14 cellular contexts compared by ENCODE assay signal in genomic region chr3:62284442-62284841, GRCh38.
"Had no signal": no experiment of that assay in that cellular context is flagged by ENCODE, and none has a peak within 500 bp of the region (broad histone marks: within the 10 kb centered on the region; RNA-seq: fewer than 3 reads in every experiment).

No MANE protein-coding gene starts in this region.

- H3K4me1 Mint-ChIP-seq: activated CD4-positive, alpha-beta T cell treated with anti-CD3 and anti-CD28 coated beads, Interleukin-2, amount 10 ng/mL, durations not matched to agents 7 days and 5 days; immature natural killer cell had no signal

- H3K27me3 Mint-ChIP-seq: activated B cell treated with CpG ODN at 0.5 μM for 24 hours; activated CD4-positive, alpha-beta T cell treated with anti-CD3 and anti-CD28 coated beads, Interleukin-2, amount 10 ng/mL, durations not matched to agents 7 days and 5 days; natural killer cell treated with Interleukin-12 subunit alpha and Interleukin-12 subunit beta and Interleukin-15 and Interleukin-18, amount 100 ng/mL, for 72 hours had no signal

- H3K36me3 Mint-ChIP-seq: activated naive CD4-positive, alpha-beta T cell treated with anti-CD3 and anti-CD28 coated beads, Interleukin-2, amount 50 U/mL, for 72 hours; immature natural killer cell; natural killer cell treated with Interleukin-12 subunit alpha and Interleukin-12 subunit beta and Interleukin-15 and Interleukin-18, amount 100 ng/mL, for 72 hours; stimulated activated naive B cell treated with anti-CD40 and anti-IgM and Interleukin-4, amounts not matched to agents 10 μg/mL and 1 μg/mL and 100 μg/mL, for 72 hours had no signal

- H3K27ac ChIP-seq: cardiac muscle cell, thyroid gland had no signal

- H3K36me3 ChIP-seq: thyroid gland had no signal

- H3K27me3 ChIP-seq: cardiac muscle cell, thyroid gland had no signal

- H3K4me1 ChIP-seq: thyroid gland had no signal

- H3K4me3 Mint-ChIP-seq: activated B cell treated with CpG ODN at 0.5 μM for 24 hours; activated CD4-positive, alpha-beta T cell treated with anti-CD3 and anti-CD28 coated beads, Interleukin-2, amount 10 ng/mL, durations not matched to agents 7 days and 5 days; activated T-cell treated with anti-CD3 and anti-CD28 coated beads, Interleukin-2, amount 50 U/mL, for 72 hours; immature natural killer cell; natural killer cell treated with Interleukin-12 subunit alpha and Interleukin-12 subunit beta and Interleukin-15 and Interleukin-18, amount 100 ng/mL, for 72 hours; stimulated activated naive B cell treated with anti-CD40 and anti-IgM and Interleukin-4, amounts not matched to agents 10 μg/mL and 1 μg/mL and 100 μg/mL, for 72 hours had no signal

- H3K27ac Mint-ChIP-seq: activated B cell treated with CpG ODN at 0.5 μM for 24 hours; activated CD4-positive, alpha-beta T cell treated with anti-CD3 and anti-CD28 coated beads, Interleukin-2, amount 10 ng/mL, durations not matched to agents 7 days and 5 days; activated naive CD4-positive, alpha-beta T cell treated with anti-CD3 and anti-CD28 coated beads, Interleukin-2, amount 50 U/mL, for 72 hours; activated T-cell treated with anti-CD3 and anti-CD28 coated beads, Interleukin-2, amount 50 U/mL, for 72 hours; immature natural killer cell; natural killer cell treated with Interleukin-12 subunit alpha and Interleukin-12 subunit beta and Interleukin-15 and Interleukin-18, amount 100 ng/mL, for 72 hours; stimulated activated naive B cell treated with anti-CD40 and anti-IgM and Interleukin-4, amounts not matched to agents 10 μg/mL and 1 μg/mL and 100 μg/mL, for 72 hours had no signal

- H3K9me3 Mint-ChIP-seq: activated B cell treated with CpG ODN at 0.5 μM for 24 hours; activated CD4-positive, alpha-beta T cell treated with anti-CD3 and anti-CD28 coated beads, Interleukin-2, amount 10 ng/mL, durations not matched to agents 7 days and 5 days; activated naive CD4-positive, alpha-beta T cell treated with anti-CD3 and anti-CD28 coated beads, Interleukin-2, amount 50 U/mL, for 72 hours; activated T-cell treated with anti-CD3 and anti-CD28 coated beads, Interleukin-2, amount 50 U/mL, for 72 hours; stimulated activated naive B cell treated with anti-CD40 and anti-IgM and Interleukin-4, amounts not matched to agents 10 μg/mL and 1 μg/mL and 100 μg/mL, for 72 hours had no signal

- H3K4me3 ChIP-seq: cardiac muscle cell, thyroid gland had no signal

- DNase-seq: activated B cell treated with CpG ODN at 0.5 μM for 24 hours; activated CD4-positive, alpha-beta T cell treated with anti-CD3 and anti-CD28 coated beads, Interleukin-2, amount 10 ng/mL, durations not matched to agents 7 days and 5 days; activated CD8-positive, alpha-beta memory T cell treated with anti-CD3 and anti-CD28 coated beads, Interleukin-2, amount 50 U/mL, for 48 hours; activated gamma-delta T cell; activated T-cell treated with anti-CD3 and anti-CD28 coated beads, Interleukin-2, amount 50 U/mL, for 72 hours; head of caudate nucleus; immature natural killer cell; occipital lobe; stimulated activated CD4-positive, alpha-beta T cell treated with anti-CD3 and anti-CD28 coated beads, Interleukin-2, amount 100 ng/mL, for 48 hours; stimulated activated naive B cell treated with anti-CD40 and anti-IgM and Interleukin-4, amounts not matched to agents 10 μg/mL and 1 μg/mL and 100 μg/mL, for 72 hours; thyroid gland had no signal

- ATAC-seq: activated naive CD4-positive, alpha-beta T cell treated with anti-CD3 and anti-CD28 coated beads, Interleukin-2, amount 50 U/mL, for 72 hours; activated T-cell treated with anti-CD3 and anti-CD28 coated beads, Interleukin-2, amount 50 U/mL, for 72 hours; natural killer cell treated with Interleukin-12 subunit alpha and Interleukin-12 subunit beta and Interleukin-15 and Interleukin-18, amount 100 ng/mL, for 72 hours; stimulated activated naive B cell treated with anti-CD40 and anti-IgM and Interleukin-4, amounts not matched to agents 10 μg/mL and 1 μg/mL and 100 μg/mL, for 72 hours had no signal

- H3K9me3 ChIP-seq: thyroid gland had no signal
